Comparison of ENCODE assay signal across 22 cellular contexts in the genomic region with DNA sequence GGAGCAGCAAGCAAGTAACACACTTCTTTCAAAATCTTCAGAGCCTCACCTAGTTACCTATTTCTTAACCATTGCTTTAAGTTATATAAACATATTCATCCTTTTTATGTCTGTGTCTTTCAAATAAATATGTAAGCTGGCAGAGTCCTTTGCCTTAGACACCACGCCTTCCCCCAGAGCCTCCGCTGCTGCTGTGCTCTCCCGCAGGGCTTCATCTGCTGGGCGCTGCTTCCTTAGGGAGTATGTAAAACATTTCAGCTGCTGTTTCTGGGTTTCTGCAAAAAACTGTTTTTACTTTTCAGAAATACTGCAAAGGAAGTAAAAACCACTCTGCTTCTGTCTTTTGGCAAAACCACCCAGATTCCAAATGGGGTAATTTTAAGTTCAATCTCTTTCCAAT.
DNase-seq lines count a peak whose midpoint lies in the region; ATAC-seq and TF ChIP-seq lines count a peak whose summit lies in the region.
"Had no signal": no experiment of that assay in that cellular context is flagged by ENCODE, and none has a peak within 500 bp of the region (broad histone marks: within the 10 kb centered on the region; RNA-seq: fewer than 3 reads in every experiment).

No MANE protein-coding gene starts in this region.

- H3K27ac Mint-ChIP-seq in CD4-positive, alpha-beta T cell = peak overlapping the region; percentile 97
- H3K27ac Mint-ChIP-seq in CD8-positive, alpha-beta memory T cell = peak overlapping the region; percentile 72 to 98 (median 96)
- H3K27ac Mint-ChIP-seq in activated naive CD8-positive, alpha-beta T cell treated with anti-CD3 and anti-CD28 coated beads for 36 hours = peak overlapping the region; percentile 92
- peak overlapping the region; percentile 86 to 93 for H3K27ac Mint-ChIP-seq in natural killer cell treated with Interleukin-12 subunit alpha and Interleukin-12 subunit beta and Interleukin-15 and Interleukin-18, amount 100 ng/mL, for 72 hours

- peak overlapping the region; percentile 29 for H3K27ac ChIP-seq in CD4-positive, alpha-beta T cell (ENCODE audit: low read depth, low read length)
- H3K27ac ChIP-seq in CD8-positive, alpha-beta memory T cell (ENCODE audit: low read depth, low read length) = no peak overlapping the region
- H3K27ac ChIP-seq in colonic mucosa = no peak overlapping the region
- H3K27ac ChIP-seq: BLaER1 had no signal

- in situ Hi-C loops in ACHN (cut with HindIII; ENCODE audit: low pct_ligation_motif_present, low pct_unique_long_range_greater_than_20kb, low sequenced_read_pairs) = no loop called here

- peaks cover 92% of the 10 kb centered on the region for H3K36me3 Mint-ChIP-seq in CD4-positive, alpha-beta T cell (ENCODE audit: low read depth)
- H3K36me3 Mint-ChIP-seq in CD8-positive, alpha-beta memory T cell = peaks cover 31 to 84% (median 55%) of the 10 kb centered on the region in 3 donors
- peaks cover 84% of the 10 kb centered on the region for H3K36me3 Mint-ChIP-seq in activated naive CD8-positive, alpha-beta T cell treated with anti-CD3 and anti-CD28 coated beads for 36 hours
- H3K36me3 Mint-ChIP-seq in natural killer cell treated with Interleukin-12 subunit alpha and Interleukin-12 subunit beta and Interleukin-15 and Interleukin-18, amount 100 ng/mL, for 72 hours = peaks cover 54% of the 10 kb centered on the region

- H3K9me3 ChIP-seq in CD4-positive, alpha-beta T cell (ENCODE audit: control insufficient read depth, low read length) = peaks cover 2% of the 10 kb centered on the region
- no peaks in the 10 kb centered on the region for H3K9me3 ChIP-seq in CD8-positive, alpha-beta memory T cell (ENCODE audit: low read length)
- H3K9me3 ChIP-seq in colonic mucosa = no peaks in the 10 kb centered on the region
- H3K9me3 ChIP-seq: SK-N-SH had no signal

- no peak overlapping the region for H3K9ac ChIP-seq in colonic mucosa (ENCODE audit: low read depth in 2 of 2, low read length in 2 of 2)
- H3K9ac ChIP-seq: BLaER1, SK-N-SH had no signal

- no peaks in the 10 kb centered on the region for H3K27me3 Mint-ChIP-seq in CD4-positive, alpha-beta T cell
- H3K27me3 Mint-ChIP-seq in CD8-positive, alpha-beta memory T cell = peaks cover 0 to 2% of the 10 kb centered on the region in 2 donors
- no peaks in the 10 kb centered on the region for H3K27me3 Mint-ChIP-seq in activated naive CD8-positive, alpha-beta T cell treated with anti-CD3 and anti-CD28 coated beads for 36 hours
- H3K27me3 Mint-ChIP-seq in natural killer cell treated with Interleukin-12 subunit alpha and Interleukin-12 subunit beta and Interleukin-15 and Interleukin-18, amount 100 ng/mL, for 72 hours = no peaks in the 10 kb centered on the region

- peak overlapping the region; percentile 68 for H3K4me3 Mint-ChIP-seq in CD4-positive, alpha-beta T cell
- peak overlapping the region in 4 of 7 donors; percentile 2 to 48 (median 15) for H3K4me3 Mint-ChIP-seq in CD8-positive, alpha-beta memory T cell
- H3K4me3 Mint-ChIP-seq in activated naive CD8-positive, alpha-beta T cell treated with anti-CD3 and anti-CD28 coated beads for 36 hours = peak overlapping the region; percentile 9
- H3K4me3 Mint-ChIP-seq in natural killer cell treated with Interleukin-12 subunit alpha and Interleukin-12 subunit beta and Interleukin-15 and Interleukin-18, amount 100 ng/mL, for 72 hours = peak overlapping the region; percentile 27
- H3K4me3 Mint-ChIP-seq: brain had no signal

- peaks cover 40% of the 10 kb centered on the region for H3K36me3 ChIP-seq in CD8-positive, alpha-beta memory T cell (ENCODE audit: insufficient read depth, low read length)
- H3K36me3 ChIP-seq in colonic mucosa = no peaks in the 10 kb centered on the region

- H3K4me3 ChIP-seq in CD8-positive, alpha-beta memory T cell (ENCODE audit: low read length) = no peak overlapping the region
- no peak overlapping the region for H3K4me3 ChIP-seq in colonic mucosa
- H3K4me3 ChIP-seq: BLaER1, HAP-1, K562 had no signal

- DNase-seq in CD4-positive, alpha-beta T cell = no peak
- DNase-seq in CD8-positive, alpha-beta memory T cell = no peak
- no peak for DNase-seq in activated naive CD8-positive, alpha-beta T cell treated with anti-CD3 and anti-CD28 coated beads for 36 hours
- DNase-seq in natural killer cell treated with Interleukin-12 subunit alpha and Interleukin-12 subunit beta and Interleukin-15 and Interleukin-18, amount 100 ng/mL, for 72 hours (ENCODE audit: low spot score) = no peak
- no peak for DNase-seq in superior temporal gyrus (ENCODE audit: extremely low spot score)
- DNase-seq in ACHN = no peak
- DNase-seq in colonic mucosa = no peak
- DNase-seq: activated CD8-positive, alpha-beta memory T cell treated with anti-CD3 and anti-CD28 coated beads for 24 hours; activated gamma-delta T cell treated with Interleukin-2 at 50 U/mL for 16 hours; DMS153; GF-D8; NCI-H1694 treated with DMSO at 0.1 percent for 48 hours; NCI-H2227 treated with DMSO at 0.1 percent for 48 hours; NK-92 treated with Interleukin-12 subunit alpha and Interleukin-12 subunit beta, amount 100 ng/mL, for 24 hours; SK-N-SH; stimulated activated CD4-positive, alpha-beta T cell treated with anti-CD3 and anti-CD28 coated beads, Interleukin-1b, Interleukin-23, amount 100 ng/mL, for 48 hours had no signal

- TF ChIP-seq CTCF in CD4-positive, alpha-beta T cell (IDR thresholded peaks at IDR 0.05) = no peak
- TF ChIP-seq CTCF in colonic mucosa (IDR thresholded peaks at IDR 0.05) = no peak

- peaks cover 53% of the 10 kb centered on the region for H3K4me1 ChIP-seq in CD8-positive, alpha-beta memory T cell (ENCODE audit: insufficient read depth, low read length)
- H3K4me1 ChIP-seq in colonic mucosa = no peaks in the 10 kb centered on the region
- H3K4me1 ChIP-seq: HAP-1 had no signal

- intact Hi-C loops in CD4-positive, alpha-beta T cell (cut with DNase I, micrococcal nuclease) = loop anchor here in 1 of 2 experiments (5.0 kb wide), 1 partner anchor 230 kb away; a partner anchor contains a TSS
- intact Hi-C loops in colonic mucosa (cut with DNase I) = no loop called here

- POLR2A ChIA-PET in CD4-positive, alpha-beta T cell (lab: Charles Lee) = interaction anchor here (0.8 to 4.1 kb wide), 7 partner anchors 15 to 144 kb away, joined by 3 to 44 read pairs (median 4); a partner anchor contains a TSS
- POLR2A ChIA-PET in CD8-positive, alpha-beta memory T cell (lab: Charles Lee) = interaction anchor here (2.6 kb wide), 1 partner anchor 11 kb away, joined by 7 read pairs; no protein-coding TSS in a partner anchor

- peaks cover 83% of the 10 kb centered on the region for H3K4me1 Mint-ChIP-seq in CD4-positive, alpha-beta T cell (ENCODE audit: low read depth)
- H3K4me1 Mint-ChIP-seq in CD8-positive, alpha-beta memory T cell = peaks cover 64 to 77% (median 70%) of the 10 kb centered on the region in 3 donors
- H3K4me1 Mint-ChIP-seq in activated naive CD8-positive, alpha-beta T cell treated with anti-CD3 and anti-CD28 coated beads for 36 hours = peaks cover 70% of the 10 kb centered on the region
- peaks cover 49 to 68% of the 10 kb centered on the region in 2 donors for H3K4me1 Mint-ChIP-seq in natural killer cell treated with Interleukin-12 subunit alpha and Interleukin-12 subunit beta and Interleukin-15 and Interleukin-18, amount 100 ng/mL, for 72 hours (ENCODE audit: low read depth in 2 of 2)

- H3K27me3 ChIP-seq in CD4-positive, alpha-beta T cell (ENCODE audit: control insufficient read depth, insufficient read depth, low read length) = no peaks in the 10 kb centered on the region
- H3K27me3 ChIP-seq in CD8-positive, alpha-beta memory T cell (ENCODE audit: insufficient read depth, low read length, poor library complexity, severe bottlenecking) = no peaks in the 10 kb centered on the region
- no peaks in the 10 kb centered on the region for H3K27me3 ChIP-seq in colonic mucosa
- H3K27me3 ChIP-seq: BLaER1 had no signal

- H3K9me3 Mint-ChIP-seq in CD4-positive, alpha-beta T cell = peaks cover under 1% of the 10 kb centered on the region
- peaks cover 4 to 8% (median 5%) of the 10 kb centered on the region in 5 donors for H3K9me3 Mint-ChIP-seq in CD8-positive, alpha-beta memory T cell
- peaks cover 12% of the 10 kb centered on the region for H3K9me3 Mint-ChIP-seq in activated naive CD8-positive, alpha-beta T cell treated with anti-CD3 and anti-CD28 coated beads for 36 hours
- H3K9me3 Mint-ChIP-seq in natural killer cell treated with Interleukin-12 subunit alpha and Interleukin-12 subunit beta and Interleukin-15 and Interleukin-18, amount 100 ng/mL, for 72 hours = peaks cover 4% of the 10 kb centered on the region

- ATAC-seq in CD4-positive, alpha-beta T cell (ENCODE audit: poor library complexity) = no peak
- no peak for ATAC-seq in natural killer cell treated with Interleukin-12 subunit alpha and Interleukin-12 subunit beta and Interleukin-15 and Interleukin-18, amount 100 ng/mL, for 72 hours
- ATAC-seq: esophagus mucosa, K562, left lobe of liver had no signal

- CTCF ChIA-PET in CD4-positive, alpha-beta T cell (lab: Charles Lee) = interaction anchor here (0.8 to 1.2 kb wide), 2 partner anchors 15 to 235 kb away, joined by 3 to 5 read pairs; no protein-coding TSS in a partner anchor
- CTCF ChIA-PET in CD8-positive, alpha-beta memory T cell (lab: Charles Lee) = interaction anchor here (0.9 to 1.7 kb wide), 2 partner anchors 11 to 14 kb away, joined by 3 to 4 read pairs; no protein-coding TSS in a partner anchor

Comparison
In these comparisons a context has a peak if more than half of its experiments do, and no peak if none do; other contexts are left out.
1. H3K4me3 Mint-ChIP-seq: peak in every context shown above with its lines; median percentile 68 in CD4-positive, alpha-beta T cell; 27 in natural killer cell treated with Interleukin-12 subunit alpha and Interleukin-12 subunit beta and Interleukin-15 and Interleukin-18, amount 100 ng/mL, for 72 hours; 15 in CD8-positive, alpha-beta memory T cell; 9 in activated naive CD8-positive, alpha-beta T cell treated with anti-CD3 and anti-CD28 coated beads for 36 hours.